Comparison of ENCODE assay signal across 31 cellular contexts in genomic region chr3:114928989-114929620, GRCh38.
DNase-seq lines count a peak whose midpoint lies in the region; ATAC-seq and TF ChIP-seq lines count a peak whose summit lies in the region.
"Had no signal": no experiment of that assay in that cellular context is flagged by ENCODE, and none has a peak within 500 bp of the region (broad histone marks: within the 10 kb centered on the region; RNA-seq: fewer than 3 reads in every experiment).

No MANE protein-coding gene starts in this region.

- no peak for TF ChIP-seq CTCF in fibroblast of mammary gland (conservative IDR thresholded peaks at IDR 0.05; ENCODE audit: control insufficient read depth, insufficient read depth, low read depth, low read length)

- DNase-seq in NCI-H146 (lab: John Stamatoyannopoulos, UW) (peak; percentile 5), NCI-H146 treated with DMSO at 0.1 percent for 48 hours (lab: John Stamatoyannopoulos, UW; ENCODE audit: unreplicated experiment) (no peak), RPMI7951 (ENCODE audit: low read depth) (peak; percentile 1), fibroblast of mammary gland (ENCODE audit: low read depth) (peak; percentile 7), renal cortical epithelial cell (ENCODE audit: low read depth) (peak; percentile 45), SW480 (ENCODE audit: low spot score) (no peak)
- DNase-seq: activated CD4-positive, alpha-beta T cell treated with anti-CD3 and anti-CD28 coated beads, Interleukin-2, amount 50 U/mL, for 1 hour; activated gamma-delta T cell treated with Interleukin-2 at 50 U/mL for 16 hours; activated T-cell treated with anti-CD3 and anti-CD28 coated beads, Interleukin-2, amount 50 U/mL, for 4 hours; body of pancreas; CD4-positive, CD25-positive, alpha-beta regulatory T cell; DMS 273 treated with DMSO at 0.1 percent for 48 hours; GF-D8; Kasumi-1; left ventricle myocardium inferior; naive thymus-derived CD8-positive, alpha-beta T cell; NCI-H187; NCI-H2171 treated with DMSO at 0.1 percent for 48 hours; NCI-H524; NK-92 treated with Interleukin-12 subunit alpha and Interleukin-12 subunit beta, amount 100 ng/mL, for 24 hours; SHP77; small intestine; stimulated activated CD4-positive, alpha-beta T cell treated with anti-CD3 and anti-CD28 coated beads, Interleukin-1b, Interleukin-23, amount 100 ng/mL, for 48 hours; stimulated activated CD8-positive, alpha-beta memory T cell treated with anti-CD3 and anti-CD28 coated beads, Interleukin-4, amount 100 ng/mL, for 48 hours; stomach; T-helper 9 cell; thyroid gland had no signal

- no peak for ATAC-seq in HG03354 (IDR thresholded peaks at IDR 0.05; ENCODE audit: poor library complexity, severe bottlenecking, unreplicated experiment)
- ATAC-seq in GM21723 (IDR thresholded peaks at IDR 0.05; ENCODE audit: unreplicated experiment) = no peak
- ATAC-seq: activated T-cell treated with anti-CD3 and anti-CD28 coated beads, Interleukin-2, amount 50 U/mL, for 4 hours; body of pancreas; foreskin keratinocyte; naive thymus-derived CD8-positive, alpha-beta T cell had no signal

- no peak overlapping the region for H3K4me3 ChIP-seq in fibroblast of mammary gland (ENCODE audit: control insufficient read depth, low read depth, low read length)
- H3K4me3 ChIP-seq: body of pancreas, hepatocyte, left ventricle myocardium inferior, stomach, thyroid gland had no signal

Comparison
In these comparisons a context has a peak if more than half of its experiments do, and no peak if none do; other contexts are left out.
1. DNase-seq: peak in NCI-H146 (single experiment), RPMI7951 (single experiment), fibroblast of mammary gland (single experiment) and renal cortical epithelial cell (single experiment); none in NCI-H146 treated with DMSO at 0.1 percent for 48 hours (single experiment) and SW480 (single experiment).